ENCODE assay signal across 17 cellular contexts in the genomic region with DNA sequence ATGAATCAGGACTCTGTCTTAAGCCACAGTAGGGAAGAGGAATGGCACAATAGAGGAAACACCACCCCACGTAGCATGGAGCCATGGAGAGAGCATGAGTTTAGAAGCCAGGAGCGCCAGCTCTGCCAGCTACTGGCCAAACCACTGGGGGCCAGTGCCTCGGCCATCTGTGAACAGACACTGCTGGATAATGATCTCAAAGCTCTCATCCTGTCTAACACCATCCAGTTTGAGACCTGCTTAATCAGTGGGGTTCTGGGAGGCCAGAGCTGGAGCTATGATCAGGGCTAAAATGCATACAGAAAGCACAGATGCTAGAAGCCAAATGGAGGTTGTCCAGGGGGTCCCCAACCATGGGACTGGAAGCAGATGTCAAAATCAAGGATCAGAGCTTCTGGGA.
DNase-seq lines count a peak whose midpoint lies in the region; TF ChIP-seq lines count a peak whose summit lies in the region.
"Had no signal": no experiment of that assay in that cellular context is flagged by ENCODE, and none has a peak within 500 bp of the region (broad histone marks: within the 10 kb centered on the region; RNA-seq: fewer than 3 reads in every experiment).

No MANE protein-coding gene starts in this region.

- intact Hi-C loops in CD14-positive monocyte (cut with micrococcal nuclease) = no loop called here

- H3K27ac Mint-ChIP-seq in chondrocyte (ENCODE audit: unreplicated experiment) = peak overlapping the region; percentile 74
- H3K27ac Mint-ChIP-seq in CD14-positive monocyte = no peak overlapping the region
- H3K27ac Mint-ChIP-seq: CD4-positive, alpha-beta memory T cell; GM23338 had no signal

- H3K79me2 ChIP-seq in OCI-LY3 (ENCODE audit: low read length) (no peaks in the 10 kb centered on the region), neural cell (replicated peaks; ENCODE audit: insufficient read depth, low read length) (no peaks in the 10 kb centered on the region)

- DNase-seq in BE2C = peak; percentile 41
- DNase-seq in chondrocyte (ENCODE audit: low spot score) = no peak
- no peak for DNase-seq in GM19238 (ENCODE audit: insufficient read length, low spot score)
- DNase-seq in HAP-1 (ENCODE audit: low spot score in 2 of 2) = no peak
- no peak for DNase-seq in CD14-positive monocyte (ENCODE audit: low spot score)
- no peak for DNase-seq in effector CD4-positive, alpha-beta T cell
- DNase-seq: CD4-positive, alpha-beta memory T cell; DMS79 treated with DMSO at 0.1 percent for 48 hours; KBM-7; NCI-H1436 treated with DMSO at 0.1 percent for 48 hours; NCI-H2107; NCI-H226; NCI-H526; SHP77 had no signal

- H3K4me1 Mint-ChIP-seq in chondrocyte (ENCODE audit: low read depth) (peaks cover 24% of the 10 kb centered on the region), CD14-positive monocyte (no peaks in the 10 kb centered on the region)
- H3K4me1 Mint-ChIP-seq: CD4-positive, alpha-beta memory T cell had no signal

- no peaks in the 10 kb centered on the region for H3K9me2 ChIP-seq in neural cell (ENCODE audit: insufficient read depth, low read length)

- no peak for TF ChIP-seq RAD21 in neural cell (conservative IDR thresholded peaks at IDR 0.05)

- H3K4me1 ChIP-seq in BE2C (peaks cover 14% of the 10 kb centered on the region), OCI-LY3 (ENCODE audit: low read length) (peaks cover 34% of the 10 kb centered on the region), HAP-1 (peaks cover 2% of the 10 kb centered on the region)

- H3K27me3 ChIP-seq in BE2C = peaks cover 16% of the 10 kb centered on the region
- peaks cover 23% of the 10 kb centered on the region for H3K27me3 ChIP-seq in OCI-LY3 (ENCODE audit: low read depth, low read length)
- no peaks in the 10 kb centered on the region for H3K27me3 ChIP-seq in neural cell (ENCODE audit: insufficient read depth, low read depth, low read length)
- peaks cover 2% of the 10 kb centered on the region; the same call in 1 of the 2 replicates for H3K27me3 ChIP-seq in HAP-1 (ENCODE audit: low read depth)

- in situ Hi-C loops in HAP-1 (cut with MboI; ENCODE audit: low sequenced_read_pairs) = no loop called here

- H3K27ac ChIP-seq in OCI-LY3 (ENCODE audit: low read length) (no peak overlapping the region), neural cell (ENCODE audit: low read length) (peak overlapping the region; percentile 78)

- H3K9ac ChIP-seq in OCI-LY3 (ENCODE audit: low read length) (no peak overlapping the region), neural cell (ENCODE audit: low read length) (no peak overlapping the region)

- H3K27me3 Mint-ChIP-seq in chondrocyte (ENCODE audit: low read depth) (no peaks in the 10 kb centered on the region), CD14-positive monocyte (ENCODE audit: low read depth in 3 of 3) (peaks cover 11 to 22% (median 20%) of the 10 kb centered on the region in 3 donors)

- H3K36me3 ChIP-seq in BE2C (no peaks in the 10 kb centered on the region), OCI-LY3 (replicated peaks; ENCODE audit: low read depth, low read length) (no peaks in the 10 kb centered on the region), neural cell (ENCODE audit: insufficient read depth, low read length) (no peaks in the 10 kb centered on the region), HAP-1 (replicated peaks) (no peaks in the 10 kb centered on the region)

- peak overlapping the region; percentile 31; the same call in 1 of the 2 replicates for H3K4me3 ChIP-seq in BE2C (ENCODE audit: low read depth, low read length)
- H3K4me3 ChIP-seq in OCI-LY3 (ENCODE audit: low read length) = no peak overlapping the region
- no peak overlapping the region for H3K4me3 ChIP-seq in neural cell (ENCODE audit: low read length)
- H3K4me3 ChIP-seq in HAP-1 = no peak overlapping the region
- H3K4me3 ChIP-seq: GM23338 had no signal

- H3K4me3 Mint-ChIP-seq in chondrocyte (ENCODE audit: unreplicated experiment) (no peak overlapping the region), CD14-positive monocyte (no peak overlapping the region)
- H3K4me3 Mint-ChIP-seq: CD4-positive, alpha-beta memory T cell; GM23338 had no signal

- TF ChIP-seq CTCF in BE2C (IDR thresholded peaks at IDR 0.05; ENCODE audit: low read depth, low read length) (no peak), OCI-LY3 (IDR thresholded peaks at IDR 0.05; ENCODE audit: low read depth, low read length) (no peak), chondrocyte (IDR thresholded peaks at IDR 0.05) (no peak), neural cell (IDR thresholded peaks at IDR 0.05; ENCODE audit: poor library complexity, severe bottlenecking) (no peak), CD14-positive monocyte (IDR thresholded peaks at IDR 0.05) (no peak)

- no peaks in the 10 kb centered on the region for H3F3A ChIP-seq in neural cell (ENCODE audit: insufficient read depth, low read length, poor library complexity, severe bottlenecking)

- no peaks in the 10 kb centered on the region for H4K20me1 ChIP-seq in OCI-LY3 (ENCODE audit: insufficient read depth, low read length)
- H4K20me1 ChIP-seq in neural cell (ENCODE audit: insufficient read depth) = no peaks in the 10 kb centered on the region

- no peaks in the 10 kb centered on the region for H3K9me3 ChIP-seq in BE2C
- H3K9me3 ChIP-seq in OCI-LY3 (ENCODE audit: insufficient read depth, low read length) = no peaks in the 10 kb centered on the region
- H3K9me3 ChIP-seq in neural cell (ENCODE audit: low read length) = no peaks in the 10 kb centered on the region
- H3K9me3 ChIP-seq in HAP-1 = no peaks in the 10 kb centered on the region

- H3K4me2 ChIP-seq in OCI-LY3 (ENCODE audit: low read length) (0 out of 2 replicates have a peak overlapping the region, but pooled peaks have one; percentile 42), neural cell (ENCODE audit: low read length) (no peak overlapping the region)
- H3K4me2 ChIP-seq: GM23338 had no signal

- TF ChIP-seq EP300 in neural cell (conservative IDR thresholded peaks at IDR 0.05; ENCODE audit: poor library complexity, severe bottlenecking) = no peak

- H2AFZ ChIP-seq in OCI-LY3 (ENCODE audit: low read depth, low read length) (no peak overlapping the region), neural cell (ENCODE audit: low read depth, low read length) (no peak overlapping the region)
- H2AFZ ChIP-seq: GM23338 had no signal

- no peaks in the 10 kb centered on the region for H3K9me3 Mint-ChIP-seq in chondrocyte (ENCODE audit: low read depth)
- H3K9me3 Mint-ChIP-seq in CD14-positive monocyte = no peaks in the 10 kb centered on the region
- H3K9me3 Mint-ChIP-seq: GM23338 had no signal

- H3K36me3 Mint-ChIP-seq in chondrocyte (ENCODE audit: low read depth) (no peaks in the 10 kb centered on the region), CD14-positive monocyte (no peaks in the 10 kb centered on the region)
- H3K36me3 Mint-ChIP-seq: CD4-positive, alpha-beta memory T cell had no signal

TF ChIP-seq in neural cell, 6 proteins besides CTCF, POLR2A, EP300 and RAD21:
- TF ChIP-seq REST (IDR thresholded peaks at IDR 0.05; ENCODE audit: borderline replicate concordance) = no peak
- no peak for TF ChIP-seq SMC3 (conservative IDR thresholded peaks at IDR 0.05; ENCODE audit: poor library complexity)
- no peak for TF ChIP-seq TAF1 (IDR thresholded peaks at IDR 0.05; ENCODE audit: low read depth)
- no peak for TF ChIP-seq MXI1 (conservative IDR thresholded peaks at IDR 0.05; ENCODE audit: poor library complexity, severe bottlenecking)
- TF ChIP-seq EZH2 (IDR thresholded peaks at IDR 0.05; ENCODE audit: borderline replicate concordance, insufficient read depth, low read length, poor library complexity, severe bottlenecking) = no peak
- TF ChIP-seq POLR2AphosphoS5 (IDR thresholded peaks at IDR 0.05) = no peak
TF ChIP-seq in neural cell: peak in this region for 0.
